Comparison of ENCODE assay signal across 21 cellular contexts in the genomic region with DNA sequence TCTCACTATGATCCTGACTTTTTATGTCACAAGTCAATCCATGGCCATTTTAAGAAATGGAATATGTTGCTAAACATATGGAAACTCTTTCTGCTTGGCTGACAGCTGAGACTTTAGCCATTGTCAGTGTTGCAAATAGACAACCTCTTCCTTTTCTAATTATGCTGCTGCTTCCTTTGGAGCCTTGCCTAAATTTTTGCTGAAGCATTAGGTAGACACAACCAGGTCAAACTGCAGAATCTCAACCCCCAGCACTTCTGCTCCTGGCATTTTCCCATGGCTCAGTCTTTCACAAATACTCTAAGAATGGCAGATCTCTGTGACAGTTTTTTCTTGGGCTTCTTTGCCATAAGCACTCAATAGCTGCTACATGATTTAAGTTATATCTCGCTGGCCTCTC.
"Had no signal": no experiment of that assay in that cellular context is flagged by ENCODE, and none has a peak within 500 bp of the region (broad histone marks: within the 10 kb centered on the region; RNA-seq: fewer than 3 reads in every experiment).

No MANE protein-coding gene starts in this region.

- H3K27ac Mint-ChIP-seq: memory B cell; nephron; stimulated activated effector memory CD8-positive, alpha-beta T cell treated with anti-CD3 and anti-CD28 coated beads, Interleukin-12 subunit alpha, Interleukin-12 subunit beta, amount 100 ng/mL, for 72 hours had no signal

- H3K9me3 ChIP-seq: left ventricle myocardium inferior, lower lobe of right lung, suprapubic skin, thyroid gland, upper lobe of left lung, vagina had no signal

- H3K79me2 ChIP-seq: hepatocyte had no signal

- H3K36me3 ChIP-seq: left ventricle myocardium inferior, lower lobe of right lung, suprapubic skin, thyroid gland, upper lobe of left lung, vagina had no signal

- H3K27ac ChIP-seq: coronary artery, hepatocyte, left ventricle myocardium inferior, lower lobe of right lung, suprapubic skin, thyroid gland, upper lobe of left lung, vagina had no signal

- H3K4me1 Mint-ChIP-seq: memory B cell; nephron; stimulated activated effector memory CD8-positive, alpha-beta T cell treated with anti-CD3 and anti-CD28 coated beads, Interleukin-12 subunit alpha, Interleukin-12 subunit beta, amount 100 ng/mL, for 72 hours had no signal

- H3K27me3 Mint-ChIP-seq: memory B cell had no signal

- H3K4me1 ChIP-seq: left ventricle myocardium inferior, lower lobe of right lung, suprapubic skin, thyroid gland, upper lobe of left lung, vagina had no signal

- H3K27me3 ChIP-seq: hepatocyte, suprapubic skin, thyroid gland, upper lobe of left lung, vagina had no signal

- H3K9me3 Mint-ChIP-seq: nephron had no signal

- H3K4me2 ChIP-seq: hepatocyte, smooth muscle cell had no signal

- H2AFZ ChIP-seq: hepatocyte had no signal

- DNase-seq: effector CD4-positive, alpha-beta T cell; foreskin melanocyte; kidney; left cardiac atrium; left ventricle myocardium inferior; lower lobe of right lung; midbrain; right cardiac atrium; stimulated activated CD4-positive, alpha-beta T cell treated with anti-CD3 and anti-CD28 coated beads, Interleukin-2, amount 100 ng/mL, for 48 hours; stimulated activated CD8-positive, alpha-beta memory T cell treated with anti-CD3 and anti-CD28 coated beads, Interleukin-4, amount 100 ng/mL, for 48 hours; stimulated activated naive CD8-positive, alpha-beta T cell treated with anti-CD3 and anti-CD28 coated beads, Interleukin-15, Interleukin-2, amounts not matched to agents 100 U/mL and 50 U/mL, for 24 hours; thyroid gland; upper lobe of left lung had no signal

- H3K36me3 Mint-ChIP-seq: memory B cell; stimulated activated effector memory CD8-positive, alpha-beta T cell treated with anti-CD3 and anti-CD28 coated beads, Interleukin-12 subunit alpha, Interleukin-12 subunit beta, amount 100 ng/mL, for 72 hours had no signal

- H3K4me3 ChIP-seq: coronary artery, hepatocyte, left ventricle myocardium inferior, lower lobe of right lung, smooth muscle cell, suprapubic skin, thyroid gland, upper lobe of left lung, vagina had no signal

- H3K4me3 Mint-ChIP-seq: memory B cell; nephron; stimulated activated effector memory CD8-positive, alpha-beta T cell treated with anti-CD3 and anti-CD28 coated beads, Interleukin-12 subunit alpha, Interleukin-12 subunit beta, amount 100 ng/mL, for 72 hours had no signal
